ENCODE assay signal across 10 cellular contexts in the genomic region with DNA sequence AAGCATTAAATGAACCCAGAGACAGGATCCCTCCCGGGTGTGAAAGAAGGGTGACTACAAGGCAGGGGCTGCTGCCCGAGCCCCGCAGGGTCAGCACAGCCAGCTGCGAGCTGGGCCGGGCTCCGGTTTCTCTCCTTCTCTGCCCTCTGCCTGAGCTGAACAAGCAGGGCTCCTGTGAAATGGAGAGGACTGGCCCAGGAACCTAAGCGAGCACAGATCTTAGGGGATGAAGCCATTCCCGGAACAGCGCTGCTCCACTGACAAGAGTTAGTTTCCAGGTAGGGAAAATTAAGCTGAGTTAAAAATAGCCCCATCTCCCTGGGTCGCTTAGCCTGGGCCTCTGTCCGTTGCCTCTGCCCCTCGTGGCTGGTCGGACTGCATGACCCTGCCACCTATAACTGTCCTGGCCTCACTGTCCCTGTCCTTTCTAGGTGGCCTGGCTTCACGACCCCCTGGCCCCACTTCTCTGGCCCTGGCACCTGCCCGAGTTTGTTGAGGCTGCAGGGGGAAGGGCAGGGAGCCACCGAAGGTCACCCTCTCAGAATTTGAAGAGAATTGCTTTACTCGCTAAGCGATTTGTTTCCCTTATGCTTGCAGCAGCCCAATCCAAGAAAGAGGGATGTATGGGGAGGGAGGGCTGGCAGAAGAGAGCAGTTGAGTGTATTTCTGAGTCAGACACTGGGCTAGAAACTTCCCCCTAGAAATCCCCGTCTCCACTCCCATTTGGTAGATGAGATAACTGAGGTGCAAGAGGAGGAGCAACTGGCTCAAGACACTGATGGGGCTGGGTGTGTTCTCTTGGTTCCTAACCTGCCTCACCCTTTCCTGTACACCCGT. TPM values are rescaled to one million over a fixed set of nuclear protein-coding genes. Genes with fewer than 3 reads are reported as not detected.
DNase-seq lines count a peak whose midpoint lies in the region; ATAC-seq, FAIRE-seq and TF ChIP-seq lines count a peak whose summit lies in the region.
"Had no signal": no experiment of that assay in that cellular context is flagged by ENCODE, and none has a peak within 500 bp of the region (broad histone marks: within the 10 kb centered on the region; RNA-seq: fewer than 3 reads in every experiment).

No MANE protein-coding gene starts in this region.

- no peak for TF ChIP-seq POLR2A in uterus (IDR thresholded peaks at IDR 0.05)
- TF ChIP-seq POLR2A in Peyer's patch (IDR thresholded peaks at IDR 0.05) = no peak

- H3K27ac Mint-ChIP-seq in activated naive CD8-positive, alpha-beta T cell treated with anti-CD3 and anti-CD28 coated beads, Interleukin-2, amount 50 U/mL, for 24 hours = no peak overlapping the region
- no peak overlapping the region for H3K27ac Mint-ChIP-seq in activated naive CD8-positive, alpha-beta T cell treated with anti-CD3 and anti-CD28 coated beads for 36 hours

- H3K9me3 Mint-ChIP-seq in activated naive CD8-positive, alpha-beta T cell treated with anti-CD3 and anti-CD28 coated beads, Interleukin-2, amount 50 U/mL, for 24 hours = no peaks in the 10 kb centered on the region
- no peaks in the 10 kb centered on the region for H3K9me3 Mint-ChIP-seq in activated naive CD8-positive, alpha-beta T cell treated with anti-CD3 and anti-CD28 coated beads for 36 hours

- no peak overlapping the region for H3K4me3 ChIP-seq in kidney (ENCODE audit: low read length in 2 of 2)
- H3K4me3 ChIP-seq in uterus = no peak overlapping the region
- no peak overlapping the region for H3K4me3 ChIP-seq in Peyer's patch

- no peak overlapping the region for H3K4me3 Mint-ChIP-seq in activated naive CD8-positive, alpha-beta T cell treated with anti-CD3 and anti-CD28 coated beads, Interleukin-2, amount 50 U/mL, for 24 hours
- no peak overlapping the region for H3K4me3 Mint-ChIP-seq in activated naive CD8-positive, alpha-beta T cell treated with anti-CD3 and anti-CD28 coated beads for 36 hours

- peak; percentile 33 for ATAC-seq in activated naive CD8-positive, alpha-beta T cell treated with anti-CD3 and anti-CD28 coated beads, Interleukin-2, amount 50 U/mL, for 24 hours

- intact Hi-C loops in kidney (cut with DNase I) (no loop called here), uterus (cut with DNase I; ENCODE audit: low total_unique reads) (no loop called here)

- H3K27me3 Mint-ChIP-seq in activated naive CD8-positive, alpha-beta T cell treated with anti-CD3 and anti-CD28 coated beads, Interleukin-2, amount 50 U/mL, for 24 hours = peaks cover 25% of the 10 kb centered on the region
- H3K27me3 Mint-ChIP-seq in activated naive CD8-positive, alpha-beta T cell treated with anti-CD3 and anti-CD28 coated beads for 36 hours = peaks cover 31% of the 10 kb centered on the region

- DNase-seq in activated naive CD8-positive, alpha-beta T cell treated with anti-CD3 and anti-CD28 coated beads, Interleukin-2, amount 50 U/mL, for 24 hours = no peak
- no peak for DNase-seq in activated naive CD8-positive, alpha-beta T cell treated with anti-CD3 and anti-CD28 coated beads for 36 hours
- DNase-seq in RCC 7860 (ENCODE audit: low spot score) = peak; percentile 71
- DNase-seq in kidney = peak; percentile 66
- DNase-seq in uterus = no peak
- DNase-seq in Peyer's patch = no peak
- DNase-seq in putamen (ENCODE audit: low spot score) = no peak
- DNase-seq in middle frontal gyrus (ENCODE audit: extremely low spot score, low spot score) = no peak
- DNase-seq: naive B cell, NCI-H1436 treated with DMSO at 0.1 percent for 48 hours had no signal

- H3K4me1 ChIP-seq in kidney (ENCODE audit: control insufficient read depth in 1 of 2, insufficient read depth in 1 of 2, low read depth in 1 of 2, low read length in 2 of 2) = peaks cover 23 to 31% of the 10 kb centered on the region in 2 donors
- H3K4me1 ChIP-seq in uterus = peaks cover 0 to 6% of the 10 kb centered on the region in 2 donors
- H3K4me1 ChIP-seq in Peyer's patch = peaks cover 0 to 28% (median 0%) of the 10 kb centered on the region in 4 donors

- H3K4me1 Mint-ChIP-seq in activated naive CD8-positive, alpha-beta T cell treated with anti-CD3 and anti-CD28 coated beads, Interleukin-2, amount 50 U/mL, for 24 hours = peaks cover 7% of the 10 kb centered on the region
- peaks cover 6% of the 10 kb centered on the region for H3K4me1 Mint-ChIP-seq in activated naive CD8-positive, alpha-beta T cell treated with anti-CD3 and anti-CD28 coated beads for 36 hours

- FAIRE-seq in RCC 7860 (lab: Jason Lieb, UNC) = no peak
- FAIRE-seq in kidney (lab: Jason Lieb, UNC) = no peak

- no peaks in the 10 kb centered on the region for H3K36me3 Mint-ChIP-seq in activated naive CD8-positive, alpha-beta T cell treated with anti-CD3 and anti-CD28 coated beads, Interleukin-2, amount 50 U/mL, for 24 hours (ENCODE audit: low read depth)
- H3K36me3 Mint-ChIP-seq in activated naive CD8-positive, alpha-beta T cell treated with anti-CD3 and anti-CD28 coated beads for 36 hours = no peaks in the 10 kb centered on the region

- H3K9ac ChIP-seq in kidney (ENCODE audit: low read length in 2 of 2) = peak overlapping the region in 1 of 2 donors; percentile 51

- TF ChIP-seq CTCF in kidney (IDR thresholded peaks at IDR 0.05; ENCODE audit: borderline replicate concordance, extremely low read depth, insufficient read depth) = no peak
- TF ChIP-seq CTCF in uterus (IDR thresholded peaks at IDR 0.05) = no peak
- TF ChIP-seq CTCF in Peyer's patch (IDR thresholded peaks at IDR 0.05) = no peak

- H3K27ac ChIP-seq in kidney (ENCODE audit: low read depth in 2 of 2, low read length in 2 of 2) = peak overlapping the region in 1 of 2 donors; percentile 34
- peak overlapping the region; percentile 47 to 62 for H3K27ac ChIP-seq in uterus
- no peak overlapping the region for H3K27ac ChIP-seq in Peyer's patch

- no peaks in the 10 kb centered on the region for H3K9me3 ChIP-seq in kidney (ENCODE audit: control insufficient read depth in 1 of 2, low read length in 2 of 2)
- no peaks in the 10 kb centered on the region for H3K9me3 ChIP-seq in uterus
- no peaks in the 10 kb centered on the region for H3K9me3 ChIP-seq in Peyer's patch

- no peaks in the 10 kb centered on the region for H3K27me3 ChIP-seq in uterus
- H3K27me3 ChIP-seq in Peyer's patch = no peaks in the 10 kb centered on the region

- no peaks in the 10 kb centered on the region for H3K36me3 ChIP-seq in kidney (ENCODE audit: control insufficient read depth in 1 of 2, insufficient read depth in 2 of 2, low read length in 2 of 2)
- H3K36me3 ChIP-seq in uterus = no peaks in the 10 kb centered on the region
- H3K36me3 ChIP-seq in Peyer's patch = no peaks in the 10 kb centered on the region

RNA-seq across cellular contexts. Expression of gene EDN2, which starts 2.6 kb away (rescaled TPM):
- total RNA-seq in activated naive CD8-positive, alpha-beta T cell treated with anti-CD3 and anti-CD28 coated beads for 36 hours = not detected
- 2.9 TPM for total RNA-seq in kidney
- polyA plus RNA-seq in kidney (ENCODE audit: insufficient read depth, low read depth, low replicate concordance) = 2.3 TPM
- total RNA-seq in uterus = 1 to 10 TPM in 2 of 4 donors, not detected in 2; 1.6 to 3.7 TPM
- total RNA-seq in Peyer's patch = 10 to 100 TPM in 3 of 4 donors, not detected in 1; 43.2 to 75.0 (median 49.1) TPM

Comparison
In these comparisons a context has a peak if more than half of its experiments do, and no peak if none do; other contexts are left out.
1. DNase-seq: peak in RCC 7860 (single experiment) and kidney (single experiment); none in activated naive CD8-positive, alpha-beta T cell treated with anti-CD3 and anti-CD28 coated beads, Interleukin-2, amount 50 U/mL, for 24 hours (single experiment), activated naive CD8-positive, alpha-beta T cell treated with anti-CD3 and anti-CD28 coated beads for 36 hours (single experiment), uterus (0 of 2), Peyer's patch (0 of 3), putamen (single experiment) and middle frontal gyrus (single experiment).
2. H3K27ac ChIP-seq: peak in uterus (2 of 2); none in Peyer's patch (0 of 4).